9 cellular contexts compared by ENCODE assay signal in the genomic region with DNA sequence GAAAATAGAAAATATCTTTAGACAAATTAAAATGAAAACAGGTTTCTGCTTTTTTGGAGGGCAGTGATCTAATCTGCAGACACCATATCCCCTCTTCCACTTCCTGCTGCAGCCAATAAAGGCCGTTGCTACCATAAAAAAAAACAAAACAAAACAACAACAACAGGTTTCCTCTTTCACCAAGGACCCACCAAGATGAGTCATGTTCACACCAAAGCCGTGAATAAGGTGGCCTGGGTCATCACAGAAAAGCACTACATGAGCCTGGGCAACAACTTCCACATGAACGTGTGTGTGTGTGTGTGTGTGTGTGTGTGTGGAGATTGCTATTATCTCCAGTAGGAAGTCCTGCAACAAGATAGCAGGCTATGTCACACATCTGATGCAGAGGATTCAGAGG. TPM values are rescaled to one million over a fixed set of nuclear protein-coding genes. Genes with fewer than 3 reads are reported as not detected.
A peak's percentile ranks its signal among the peaks of the same experiment; 100 is the strongest.
DNase-seq lines count a peak whose midpoint lies in the region; ATAC-seq and TF ChIP-seq lines count a peak whose summit lies in the region.
"Had no signal": no experiment of that assay in that cellular context is flagged by ENCODE, and none has a peak within 500 bp of the region (broad histone marks: within the 10 kb centered on the region; RNA-seq: fewer than 3 reads in every experiment).

No MANE protein-coding gene starts in this region.

- no peaks in the 10 kb centered on the region for H3K9me3 Mint-ChIP-seq in type B pancreatic cell

- H3K4me1 ChIP-seq in mesodermal cell (ENCODE audit: control insufficient read depth, insufficient read depth, low read length, poor library complexity, severe bottlenecking) = no peaks in the 10 kb centered on the region

- no peaks in the 10 kb centered on the region for H3K36me3 ChIP-seq in mesodermal cell (ENCODE audit: control insufficient read depth, insufficient read depth, low read length)

- peak; percentile 81 for DNase-seq in SW480 (ENCODE audit: low spot score)
- no peak for DNase-seq in Kasumi-1 (lab: John Stamatoyannopoulos, UW)
- DNase-seq in stimulated activated CD8-positive, alpha-beta memory T cell treated with anti-CD3 and anti-CD28 coated beads, Interleukin-4, amount 100 ng/mL, for 48 hours = no peak
- no peak for DNase-seq in type B pancreatic cell (ENCODE audit: extremely low spot score, unreplicated experiment)
- DNase-seq: nucleus accumbens, SHP77 treated with DMSO at 0.1 percent for 48 hours had no signal

- H3K27me3 Mint-ChIP-seq in type B pancreatic cell = peaks cover 12% of the 10 kb centered on the region

- no peak for TF ChIP-seq CTCF in type B pancreatic cell (conservative IDR thresholded peaks at IDR 0.05)

- no peak overlapping the region for H3K4me3 Mint-ChIP-seq in type B pancreatic cell

- 29% methylated on average over 1 of the region's 3 CpGs; no CpG with 5 or more reads in 1 of the 2 experiments for WGBS in mesodermal cell (ENCODE audit: insufficient coverage in 2 of 2), 2 experiments

- no peak overlapping the region for H3K27ac Mint-ChIP-seq in type B pancreatic cell

- H3K4me3 ChIP-seq in mesodermal cell (ENCODE audit: extremely low read depth, insufficient read depth, low read length, poor library complexity, severe bottlenecking) = no peak overlapping the region

- H3K9me3 ChIP-seq in mesodermal cell (ENCODE audit: control insufficient read depth, low read length) = no peaks in the 10 kb centered on the region

- H3K27ac ChIP-seq in mesodermal cell (ENCODE audit: low read depth, low read length, severe bottlenecking) = peak overlapping the region; percentile 89

- H3K36me3 Mint-ChIP-seq in type B pancreatic cell = no peaks in the 10 kb centered on the region

- H3K4me1 Mint-ChIP-seq in type B pancreatic cell (ENCODE audit: unreplicated experiment) = no peaks in the 10 kb centered on the region

- ATAC-seq in GM18873 (IDR thresholded peaks at IDR 0.05; ENCODE audit: low FRiP score, unreplicated experiment) (peak; percentile 86), HG02870 (IDR thresholded peaks at IDR 0.05; ENCODE audit: unreplicated experiment) (peak; percentile 86)

RNA-seq across cellular contexts. Expression of a gene that starts 24.8 kb away (rescaled TPM):
- 0.07 TPM for polyA plus RNA-seq in mesodermal cell (2013, experiment 1 of 2)
- polyA plus RNA-seq in mesodermal cell (2013, experiment 2 of 2) = not detected
- total RNA-seq in type B pancreatic cell (ENCODE audit: low replicate concordance) = 3.0 and 4.6 TPM in 2 replicates
